Comparison of ENCODE assay signal across 7 cellular contexts in the genomic region with DNA sequence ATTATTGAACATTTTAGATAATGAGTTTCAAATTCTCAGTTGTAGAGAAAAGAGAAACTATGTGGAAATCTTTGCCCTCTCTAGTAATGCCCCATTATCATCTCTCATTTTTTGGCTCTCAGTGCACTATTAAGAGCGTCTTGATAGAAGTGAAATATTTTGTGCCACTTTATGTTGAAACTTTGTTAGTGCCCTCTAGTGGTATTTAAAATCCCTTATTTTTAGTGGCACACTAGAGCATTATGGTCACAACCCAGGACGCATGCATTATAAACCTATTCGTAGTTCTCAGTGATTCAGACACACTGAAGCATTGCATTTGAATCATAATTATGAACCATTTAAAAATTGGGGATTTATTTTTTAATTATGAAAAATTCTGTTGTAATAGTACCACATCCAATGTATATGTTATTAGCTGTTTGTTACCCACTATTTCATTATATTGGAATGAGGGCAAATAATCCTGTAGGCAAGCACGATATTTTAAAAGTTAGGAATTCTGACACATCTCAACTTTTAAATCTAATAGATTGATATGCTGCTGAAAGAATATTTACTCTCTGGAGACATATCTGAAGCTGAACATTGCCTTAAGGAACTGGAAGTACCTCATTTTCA. TPM values are rescaled to one million over a fixed set of nuclear protein-coding genes. Genes with fewer than 3 reads are reported as not detected.
DNase-seq lines count a peak whose midpoint lies in the region; ATAC-seq and TF ChIP-seq lines count a peak whose summit lies in the region.

No MANE protein-coding gene starts in this region.

- H3K36me3 ChIP-seq in prostate gland: no peaks in the 10 kb centered on the region

- WGBS in prostate gland: 25% methylated on average over 4 of the region's 4 CpGs

- peak; percentile 2 for DNase-seq in Daoy (ENCODE audit: low read depth)
- peak; percentile 65 for DNase-seq in LoVo (ENCODE audit: low spot score)
- peak; percentile 61 for DNase-seq in SW480 (ENCODE audit: low spot score)
- peak; percentile 42 for DNase-seq in foreskin melanocyte
- DNase-seq in prostate gland (ENCODE audit: low spot score): no peak
- DNase-seq in T1000 (lab: John Stamatoyannopoulos, UW): no peak

- intact Hi-C loops in prostate gland (cut with DNase I): loop anchor here (2.0 to 5.0 kb wide), 2 partner anchors 89 to 146 kb away; no protein-coding TSS in a partner anchor

- peak; percentile 75 for ATAC-seq in GM21381 (IDR thresholded peaks at IDR 0.05; ENCODE audit: unreplicated experiment)

- peak; percentile 47 to 76 (median 72) for TF ChIP-seq CTCF in prostate gland (IDR thresholded peaks at IDR 0.05)

- peaks cover 7% of the 10 kb centered on the region for H3K4me1 ChIP-seq in prostate gland (replicated peaks)

- no peaks in the 10 kb centered on the region for H3K9me3 ChIP-seq in prostate gland

- TF ChIP-seq POLR2A in prostate gland (IDR thresholded peaks at IDR 0.05): no peak

- no peak overlapping the region for H3K27ac ChIP-seq in prostate gland

- no peaks in the 10 kb centered on the region for H3K27me3 ChIP-seq in prostate gland (replicated peaks; ENCODE audit: insufficient read depth)

- H3K4me3 ChIP-seq in prostate gland: no peak overlapping the region

RNA-seq across cellular contexts. Expression of a gene that starts 21.9 kb away (rescaled TPM):
- total RNA-seq in Daoy (2014; rRNA removed; shearing (Covaris generic)): 13.3 and 19.9 TPM in 2 replicates
- 100 to 1,000 TPM; 104 to 120 TPM for total RNA-seq in prostate gland

RNA-seq across cellular contexts. Expression of a gene that starts 25.3 kb away (rescaled TPM):
- total RNA-seq in Daoy (2014; rRNA removed; shearing (Covaris generic)): 13.2 and 14.2 TPM in 2 replicates
- total RNA-seq in prostate gland: 10 to 100 TPM; 18.8 to 20.9 TPM

RNA-seq across cellular contexts. Expression of a gene that starts 25.7 kb away (rescaled TPM):
- 11.7 and 15.3 TPM in 2 replicates for total RNA-seq in Daoy (2014; rRNA removed; shearing (Covaris generic))
- 10 to 100 TPM; 31.3 to 56.1 TPM for total RNA-seq in prostate gland

Comparison
In these comparisons a context has a peak if more than half of its experiments do, and no peak if none do; other contexts are left out.
1. DNase-seq: peak in Daoy (single experiment), LoVo (single experiment), SW480 (single experiment) and foreskin melanocyte (single experiment); none in prostate gland (single experiment) and T1000 (single experiment).